Comparison of ENCODE assay signal across 22 cellular contexts in genomic region chr2:181818826-181819225, GRCh38.
A peak's percentile ranks its signal among the peaks of the same experiment; 100 is the strongest.
DNase-seq lines count a peak whose midpoint lies in the region; ATAC-seq and TF ChIP-seq lines count a peak whose summit lies in the region.
"Had no signal": no experiment of that assay in that cellular context is flagged by ENCODE, and none has a peak within 500 bp of the region (broad histone marks: within the 10 kb centered on the region; RNA-seq: fewer than 3 reads in every experiment).

No MANE protein-coding gene starts in this region.

- no peaks in the 10 kb centered on the region for H3K79me2 ChIP-seq in mammary epithelial cell (ENCODE audit: insufficient read depth, low read length)

- H3K27me3 ChIP-seq in mammary epithelial cell (ENCODE audit: insufficient read depth, low read length) = no peaks in the 10 kb centered on the region
- no peaks in the 10 kb centered on the region for H3K27me3 ChIP-seq in CD8-positive, alpha-beta T cell (ENCODE audit: insufficient read depth, low read length)
- no peaks in the 10 kb centered on the region for H3K27me3 ChIP-seq in esophagus muscularis mucosa

- H3K36me3 ChIP-seq in mammary epithelial cell (ENCODE audit: insufficient read depth, low read length) (no peaks in the 10 kb centered on the region), esophagus muscularis mucosa (no peaks in the 10 kb centered on the region)
- H3K36me3 ChIP-seq in CD8-positive, alpha-beta T cell (ENCODE audit: insufficient read depth, low read length) = no peaks in the 10 kb centered on the region

- TF ChIP-seq EP300 in esophagus muscularis mucosa (IDR thresholded peaks at IDR 0.05) = no peak

- H3K9me3 ChIP-seq in mammary epithelial cell (replicated peaks; ENCODE audit: insufficient read depth, low read length) (no peaks in the 10 kb centered on the region), esophagus muscularis mucosa (no peaks in the 10 kb centered on the region)
- no peaks in the 10 kb centered on the region for H3K9me3 ChIP-seq in CD8-positive, alpha-beta T cell (ENCODE audit: low read length)

- ATAC-seq in CD8-positive, alpha-beta T cell = no peak

- TF ChIP-seq CTCF in mammary epithelial cell (conservative IDR thresholded peaks at IDR 0.05 in 1 of 2, IDR thresholded peaks at IDR 0.05 in 1 of 2; ENCODE audit: extremely low read depth in 1 of 2, insufficient read depth in 1 of 2, low read depth in 1 of 2, low read length in 2 of 2) = no peak
- TF ChIP-seq CTCF in MCF 10A (IDR thresholded peaks at IDR 0.05; ENCODE audit: unreplicated experiment) = no peak
- no peak for TF ChIP-seq CTCF in CD8-positive, alpha-beta T cell (IDR thresholded peaks at IDR 0.05)
- TF ChIP-seq CTCF in esophagus muscularis mucosa (IDR thresholded peaks at IDR 0.05) = no peak

- no peak overlapping the region for H3K27ac Mint-ChIP-seq in MCF 10A (ENCODE audit: low read depth, unreplicated experiment)
- H3K27ac Mint-ChIP-seq in CD8-positive, alpha-beta T cell = no peak overlapping the region
- H3K27ac Mint-ChIP-seq: HFFc6, IgD-negative memory B cell had no signal

- H3K27ac ChIP-seq in mammary epithelial cell (ENCODE audit: insufficient read depth, low read depth, low read length) (no peak overlapping the region), esophagus muscularis mucosa (replicated peaks in 1 of 4) (no peak overlapping the region)
- H3K27ac ChIP-seq in CD8-positive, alpha-beta T cell (ENCODE audit: low read depth, low read length) = no peak overlapping the region
- H3K27ac ChIP-seq: KMS-11, SK-N-MC had no signal

- no peaks in the 10 kb centered on the region for H3K9me3 Mint-ChIP-seq in MCF 10A (ENCODE audit: unreplicated experiment)
- H3K9me3 Mint-ChIP-seq in CD8-positive, alpha-beta T cell = no peaks in the 10 kb centered on the region
- H3K9me3 Mint-ChIP-seq: H9, HFFc6, IgD-negative memory B cell had no signal

- intact Hi-C loops in mammary epithelial cell (cut with micrococcal nuclease) = no loop called here
- intact Hi-C loops in MCF 10A (cut with micrococcal nuclease) = no loop called here
- intact Hi-C loops in CD8-positive, alpha-beta T cell (cut with DNase I, micrococcal nuclease) = no loop called here
- intact Hi-C loops in esophagus muscularis mucosa (cut with DNase I) = no loop called here

- DNase-seq in mammary epithelial cell (no peak), MCF 10A (ENCODE audit: unreplicated experiment) (no peak), dermis blood vessel endothelial cell (peak; percentile 40), lung microvascular endothelial cell (ENCODE audit: low read depth in 2 of 2) (peak; percentile 35 to 54), esophagus muscularis mucosa (ENCODE audit: extremely low spot score) (no peak), SIG-M5 (lab: John Stamatoyannopoulos, UW) (no peak)
- no peak for DNase-seq in CD8-positive, alpha-beta T cell
- DNase-seq in stimulated activated CD4-positive, alpha-beta T cell treated with anti-CD3 and anti-CD28 coated beads, Interleukin-1b, Interleukin-23, amount 100 ng/mL, for 48 hours = no peak
- DNase-seq: DMS53; H9; HFFc6; NCI-H1092; NCI-H1417 treated with DMSO at 0.1 percent for 48 hours; NCI-H187 treated with DMSO at 0.1 percent for 48 hours; NCI-H2107; NCI-H524 treated with DMSO at 0.1 percent for 48 hours; NCI-H82; NK-92 treated with Interleukin-12 subunit alpha and Interleukin-12 subunit beta, amount 100 ng/mL, for 24 hours; SHP77 treated with DMSO at 0.1 percent for 48 hours had no signal

- CTCF ChIA-PET in mammary epithelial cell (lab: Charles Lee; ENCODE audit: low non-redundant PET) (no interaction called here), MCF 10A (lab: Yijun Ruan, JAX) (interaction anchor here (0.6 to 0.8 kb wide), 4 partner anchors 9 to 259 kb away, joined by 3 read pairs; no protein-coding TSS in a partner anchor)
- CTCF ChIA-PET in CD8-positive, alpha-beta T cell (lab: Charles Lee) = interaction anchor here (0.7 to 2.0 kb wide), 2 partner anchors 13 to 1603 kb away, joined by 3 to 4 read pairs; no protein-coding TSS in a partner anchor

- peaks cover 9% of the 10 kb centered on the region for H3K4me1 Mint-ChIP-seq in MCF 10A (ENCODE audit: insufficient read depth, unreplicated experiment)
- peaks cover 4% of the 10 kb centered on the region for H3K4me1 Mint-ChIP-seq in CD8-positive, alpha-beta T cell (ENCODE audit: low read depth)
- H3K4me1 Mint-ChIP-seq: IgD-negative memory B cell had no signal

- TF ChIP-seq POLR2A in esophagus muscularis mucosa (IDR thresholded peaks at IDR 0.05; ENCODE audit: low read depth) = no peak

- POLR2A ChIA-PET in MCF 10A (lab: Yijun Ruan, JAX) = interaction anchor here (0.5 to 1.1 kb wide), 3 partner anchors 28 to 1306 kb away, joined by 3 to 4 read pairs (median 3); partner anchors contain the start of gene ITPRID2
- POLR2A ChIA-PET in CD8-positive, alpha-beta T cell (lab: Charles Lee) = no interaction called here

- dilution Hi-C loops in mammary epithelial cell (cut with HindIII; ENCODE audit: low sequenced_read_pairs) = no loop called here

- H2AFZ ChIP-seq in mammary epithelial cell (ENCODE audit: low read depth, low read length) = peak overlapping the region; percentile 31

- H3K4me2 ChIP-seq in mammary epithelial cell (ENCODE audit: insufficient read depth, low read depth, low read length) = no peak overlapping the region
- H3K4me2 ChIP-seq: KMS-11 had no signal

- H3K4me3 ChIP-seq in mammary epithelial cell (replicated peaks in 1 of 3; ENCODE audit: insufficient read depth in 1 of 3, low read depth in 2 of 3, low read length in 3 of 3) (no peak overlapping the region), esophagus muscularis mucosa (no peak overlapping the region)
- H3K4me3 ChIP-seq in CD8-positive, alpha-beta T cell (ENCODE audit: low read depth, low read length) = no peak overlapping the region
- H3K4me3 ChIP-seq: SK-N-MC had no signal

- no peak overlapping the region for H3K4me3 Mint-ChIP-seq in MCF 10A (ENCODE audit: unreplicated experiment)
- no peak overlapping the region for H3K4me3 Mint-ChIP-seq in CD8-positive, alpha-beta T cell
- H3K4me3 Mint-ChIP-seq: H9, HFFc6, IgD-negative memory B cell had no signal

- no peaks in the 10 kb centered on the region for H3K27me3 Mint-ChIP-seq in MCF 10A (ENCODE audit: insufficient read depth, unreplicated experiment)
- H3K27me3 Mint-ChIP-seq in CD8-positive, alpha-beta T cell (ENCODE audit: low read depth) = no peaks in the 10 kb centered on the region

- no peak overlapping the region for H3K9ac ChIP-seq in mammary epithelial cell (ENCODE audit: insufficient read depth, low read length)
- H3K9ac ChIP-seq: KMS-11 had no signal

- H4K20me1 ChIP-seq in mammary epithelial cell (ENCODE audit: insufficient read depth, low read length) = no peaks in the 10 kb centered on the region

- no peaks in the 10 kb centered on the region for H3K4me1 ChIP-seq in mammary epithelial cell (ENCODE audit: insufficient read depth, low read length)
- H3K4me1 ChIP-seq in CD8-positive, alpha-beta T cell (ENCODE audit: insufficient read depth, low read length) = no peaks in the 10 kb centered on the region
- H3K4me1 ChIP-seq in esophagus muscularis mucosa = peaks cover 0 to 27% (median 6%) of the 10 kb centered on the region in 4 donors

- H3K36me3 Mint-ChIP-seq in MCF 10A (ENCODE audit: insufficient read depth, unreplicated experiment) = no peaks in the 10 kb centered on the region
- no peaks in the 10 kb centered on the region for H3K36me3 Mint-ChIP-seq in CD8-positive, alpha-beta T cell
- H3K36me3 Mint-ChIP-seq: IgD-negative memory B cell had no signal

- BruUV-seq in mammary epithelial cell (replicated peaks; lab: Mats Ljungman, UMichigan) = no TSS peak
- no TSS peak for BruUV-seq in MCF 10A (replicated peaks; lab: Mats Ljungman, UMichigan)

- in situ Hi-C loops in mammary epithelial cell (cut with MboI; ENCODE audit: low sequenced_read_pairs in 2 of 2) = no loop called here

Comparison
In these comparisons a context has a peak if more than half of its experiments do, and no peak if none do; other contexts are left out.
1. DNase-seq: peak in dermis blood vessel endothelial cell (single experiment) and lung microvascular endothelial cell (2 of 2); none in mammary epithelial cell (single experiment), MCF 10A (single experiment), CD8-positive, alpha-beta T cell (0 of 7), esophagus muscularis mucosa (single experiment), stimulated activated CD4-positive, alpha-beta T cell treated with anti-CD3 and anti-CD28 coated beads, Interleukin-1b, Interleukin-23, amount 100 ng/mL, for 48 hours (single experiment) and SIG-M5 (single experiment).